Comparison of ENCODE assay signal across 8 cellular contexts in the genomic region with DNA sequence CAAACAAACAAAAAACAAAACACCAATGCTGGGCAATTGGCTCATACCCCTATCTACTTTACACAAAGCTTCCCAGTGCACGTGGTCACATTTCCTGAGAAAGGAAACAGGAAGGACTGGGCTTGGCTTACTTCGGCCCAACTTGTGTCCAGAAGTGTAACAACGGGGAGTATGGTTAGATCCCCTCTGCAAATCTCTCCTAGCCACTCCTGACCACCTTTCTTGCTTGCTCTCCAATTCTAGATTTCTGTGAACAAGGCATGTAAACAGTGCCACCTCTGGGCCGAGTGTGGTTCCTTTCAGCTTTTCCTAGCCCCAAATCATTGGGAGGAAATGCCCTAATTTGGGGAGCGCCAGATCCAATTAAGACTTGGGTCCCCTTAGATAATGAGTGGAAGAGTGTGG. TPM values are rescaled to one million over a fixed set of nuclear protein-coding genes. Genes with fewer than 3 reads are reported as not detected.
A peak's percentile ranks its signal among the peaks of the same experiment; 100 is the strongest.
DNase-seq lines count a peak whose midpoint lies in the region; ATAC-seq, FAIRE-seq and TF ChIP-seq lines count a peak whose summit lies in the region.

No MANE protein-coding gene starts in this region.

- H3K27me3 ChIP-seq in SU-DHL-6 (ENCODE audit: low read length) = no peaks in the 10 kb centered on the region
- H3K27me3 ChIP-seq in cardiac muscle cell = no peaks in the 10 kb centered on the region
- H3K27me3 ChIP-seq in sigmoid colon = no peaks in the 10 kb centered on the region

- H2AFZ ChIP-seq in SU-DHL-6 (ENCODE audit: low read depth, low read length, severe bottlenecking) = no peak overlapping the region

- no peaks in the 10 kb centered on the region for H3K4me1 ChIP-seq in cardiac muscle cell (ENCODE audit: low read depth)
- no peaks in the 10 kb centered on the region for H3K4me1 ChIP-seq in sigmoid colon

- TF ChIP-seq EP300 in sigmoid colon (IDR thresholded peaks at IDR 0.05) = no peak

- H3K9me3 ChIP-seq in SU-DHL-6 (ENCODE audit: insufficient read depth, low read length) (no peaks in the 10 kb centered on the region), cardiac muscle cell (ENCODE audit: low read depth) (no peaks in the 10 kb centered on the region), sigmoid colon (no peaks in the 10 kb centered on the region)

- H3K9me2 ChIP-seq in SU-DHL-6 (replicated peaks; ENCODE audit: insufficient read depth, low read length) = no peaks in the 10 kb centered on the region

- TF ChIP-seq CTCF in GM12872 (IDR thresholded peaks at IDR 0.05; ENCODE audit: insufficient read depth, low read depth, low read length) (0 out of 3 replicates have a peak, but pooled peaks have one; percentile 25), SU-DHL-6 (IDR thresholded peaks at IDR 0.05; ENCODE audit: insufficient read depth, low read length, poor library complexity, severe bottlenecking) (peak; percentile 11), cardiac muscle cell (IDR thresholded peaks at IDR 0.05; ENCODE audit: low read depth, low read length) (peak; percentile 50), sigmoid colon (IDR thresholded peaks at IDR 0.05) (peak in 3 of 4 experiments; percentile 35 to 48 (median 38))

- ATAC-seq in HG03565 (IDR thresholded peaks at IDR 0.05; ENCODE audit: unreplicated experiment) = no peak

- no peak for FAIRE-seq in GM19239 (lab: Jason Lieb, UNC)

- H3K27ac ChIP-seq in SU-DHL-6 (ENCODE audit: low read depth, low read length) (no peak overlapping the region), cardiac muscle cell (no peak overlapping the region), sigmoid colon (no peak overlapping the region)

- no peaks in the 10 kb centered on the region for H3K36me3 ChIP-seq in SU-DHL-6 (ENCODE audit: low read length)
- no peaks in the 10 kb centered on the region for H3K36me3 ChIP-seq in cardiac muscle cell
- H3K36me3 ChIP-seq in sigmoid colon = peaks cover 0 to 46% (median 12%) of the 10 kb centered on the region in 4 donors

- H3K4me3 ChIP-seq in SU-DHL-6 (ENCODE audit: insufficient read depth, low read length, poor library complexity, severe bottlenecking) (no peak overlapping the region), cardiac muscle cell (no peak overlapping the region), sigmoid colon (no peak overlapping the region)

- no peaks in the 10 kb centered on the region for H4K20me1 ChIP-seq in SU-DHL-6 (ENCODE audit: low read depth, low read length)

- H3K4me2 ChIP-seq in SU-DHL-6 (ENCODE audit: low read depth, low read length, poor library complexity, severe bottlenecking) = no peak overlapping the region

- no peak overlapping the region for H3K9ac ChIP-seq in SU-DHL-6 (ENCODE audit: low read length)

- WGBS in sigmoid colon, 2 donors = 58 to 66% methylated on average over 5 of the region's 5 CpGs

- TF ChIP-seq POLR2A in sigmoid colon (IDR thresholded peaks at IDR 0.05) = no peak

- H3F3A ChIP-seq in SU-DHL-6 (ENCODE audit: insufficient read depth) = no peaks in the 10 kb centered on the region

- DNase-seq in cardiac muscle cell (ENCODE audit: low read depth in 1 of 2, low spot score in 1 of 2) (peak; percentile 34 to 36), sigmoid colon (no peak), NCI-H82 treated with DMSO at 0.1 percent for 48 hours (lab: John Stamatoyannopoulos, UW; ENCODE audit: unreplicated experiment) (no peak), GM19239 (ENCODE audit: insufficient read length, low spot score) (no peak)
- DNase-seq in stimulated activated CD4-positive, alpha-beta T cell treated with anti-CD3 and anti-CD28 coated beads, Interleukin-1b, Interleukin-23, amount 100 ng/mL, for 48 hours = no peak

- H3K79me2 ChIP-seq in SU-DHL-6 (ENCODE audit: insufficient read depth, low read length) = no peaks in the 10 kb centered on the region

- intact Hi-C loops in sigmoid colon (cut with DNase I) = loop anchor here (2.0 kb wide), 1 partner anchor 77 kb away; no protein-coding TSS in a partner anchor

RNA-seq across cellular contexts. Expression of a gene that starts 21.0 kb away (rescaled TPM):
- total RNA-seq in cardiac muscle cell (25.4 and 30.6 TPM in 2 replicates), sigmoid colon (10 to 100 TPM; 11.9 to 18.9 (median 15.7) TPM)
- polyA plus RNA-seq in cardiac muscle cell (30.1 and 41.7 TPM in 2 replicates), sigmoid colon (10 to 100 TPM; 23.4 to 31.0 (median 24.6) TPM)

RNA-seq across cellular contexts. Expression of a gene that starts 36.5 kb away (rescaled TPM):
- total RNA-seq in cardiac muscle cell = 12.7 and 17.3 TPM in 2 replicates
- 12.3 and 22.8 TPM in 2 replicates for polyA plus RNA-seq in cardiac muscle cell
- total RNA-seq in sigmoid colon = 1 to 10 TPM; 4.1 to 7.1 (median 5.1) TPM
- 1 to 10 TPM; 2.8 to 5.0 (median 3.0) TPM for polyA plus RNA-seq in sigmoid colon

RNA-seq across cellular contexts. Expression of a gene that starts 45.6 kb away (rescaled TPM):
- 14.5 and 16.2 TPM in 2 replicates for total RNA-seq in cardiac muscle cell
- 14.8 and 14.9 TPM in 2 replicates for polyA plus RNA-seq in cardiac muscle cell
- 10 to 100 TPM in 2 of 4 donors, 1 to 10 TPM in 2; 5.9 to 17.4 (median 9.8) TPM for total RNA-seq in sigmoid colon
- 10 to 100 TPM in 1 of 3 donors, 1 to 10 TPM in 2; 3.2 to 18.8 (median 7.8) TPM for polyA plus RNA-seq in sigmoid colon

Comparison
In these comparisons a context has a peak if more than half of its experiments do, and no peak if none do; other contexts are left out.
1. DNase-seq: peak in cardiac muscle cell (2 of 2); none in sigmoid colon (single experiment), stimulated activated CD4-positive, alpha-beta T cell treated with anti-CD3 and anti-CD28 coated beads, Interleukin-1b, Interleukin-23, amount 100 ng/mL, for 48 hours (single experiment), NCI-H82 treated with DMSO at 0.1 percent for 48 hours (single experiment) and GM19239 (single experiment).
2. Peak in every context shown above with its lines, with median percentiles within 50 percentile points of each other: CTCF ChIP-seq.